Comparison of ENCODE assay signal across 11 cellular contexts in the genomic region with DNA sequence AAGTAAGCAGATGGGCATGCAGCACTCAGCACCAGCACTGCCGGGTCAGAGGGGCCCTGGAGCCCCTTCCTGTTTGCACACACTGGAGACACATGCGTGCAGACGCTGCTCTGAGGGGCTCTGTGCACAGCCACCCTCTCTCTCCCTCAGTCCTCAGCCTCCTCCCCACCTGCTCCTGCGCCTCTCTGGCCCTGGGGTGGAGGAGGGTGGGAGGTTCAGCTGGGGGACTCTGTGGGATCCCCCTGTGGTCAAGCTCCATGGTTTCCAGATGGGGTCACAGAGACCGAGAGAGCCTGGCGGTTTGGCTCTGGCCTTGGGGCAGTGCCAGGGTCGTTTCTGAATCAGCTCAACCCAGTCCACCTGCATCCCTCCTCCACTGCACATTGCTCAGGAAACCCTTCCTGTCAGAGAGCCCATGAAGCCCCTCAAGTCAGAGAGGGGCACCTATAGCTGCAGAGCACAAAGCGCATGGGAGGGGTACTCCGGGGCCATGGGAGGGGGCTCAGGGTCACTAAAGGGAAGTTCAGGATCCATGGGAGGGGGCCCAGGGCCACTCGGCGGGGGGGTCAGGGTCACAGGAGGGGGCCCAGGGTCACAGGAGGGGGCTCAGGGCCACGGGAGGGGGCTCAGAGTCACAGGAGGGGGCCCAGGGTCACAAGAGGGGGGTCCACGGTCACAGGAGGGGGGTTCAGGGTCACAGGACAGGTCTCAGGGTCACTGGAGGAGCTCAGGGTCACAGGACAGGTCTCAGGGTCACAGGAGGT.
"Had no signal": no experiment of that assay in that cellular context is flagged by ENCODE, and none has a peak within 500 bp of the region (broad histone marks: within the 10 kb centered on the region; RNA-seq: fewer than 3 reads in every experiment).

No MANE protein-coding gene starts in this region.

- H3K9me3 ChIP-seq: heart left ventricle, thyroid gland had no signal

- H3K4me3 Mint-ChIP-seq: activated CD4-positive, alpha-beta T cell treated with anti-CD3 and anti-CD28 coated beads, Interleukin-2, amount 10 ng/mL, durations not matched to agents 24 days and 14 days; activated naive CD4-positive, alpha-beta T cell treated with anti-CD3 and anti-CD28 coated beads, Interleukin-2, amount 50 U/mL, for 24 hours; natural killer cell had no signal

- H3K36me3 ChIP-seq: heart left ventricle, thyroid gland had no signal

- H3K27ac ChIP-seq: heart left ventricle, thyroid gland had no signal

- H3K4me3 ChIP-seq: heart left ventricle, thyroid gland had no signal

- H3K27ac Mint-ChIP-seq: activated CD4-positive, alpha-beta T cell treated with anti-CD3 and anti-CD28 coated beads, Interleukin-2, amount 10 ng/mL, durations not matched to agents 24 days and 14 days; activated naive CD4-positive, alpha-beta T cell treated with anti-CD3 and anti-CD28 coated beads, Interleukin-2, amount 50 U/mL, for 24 hours; natural killer cell had no signal

- H3K4me1 Mint-ChIP-seq: activated CD4-positive, alpha-beta T cell treated with anti-CD3 and anti-CD28 coated beads, Interleukin-2, amount 10 ng/mL, durations not matched to agents 24 days and 14 days; activated naive CD4-positive, alpha-beta T cell treated with anti-CD3 and anti-CD28 coated beads, Interleukin-2, amount 50 U/mL, for 24 hours had no signal

- H3K27me3 ChIP-seq: thyroid gland had no signal

- DNase-seq: activated CD4-positive, alpha-beta T cell treated with anti-CD3 and anti-CD28 coated beads, Interleukin-2, amount 10 ng/mL, durations not matched to agents 24 days and 14 days; central memory CD4-positive, alpha-beta T cell; cortex of kidney; effector CD8-positive, alpha-beta T cell; foreskin melanocyte; natural killer cell; T1000; thyroid gland had no signal

- ATAC-seq: heart left ventricle, left lobe of liver, natural killer cell had no signal

- H3K36me3 Mint-ChIP-seq: activated naive CD4-positive, alpha-beta T cell treated with anti-CD3 and anti-CD28 coated beads, Interleukin-2, amount 50 U/mL, for 24 hours; natural killer cell had no signal

- H3K9me3 Mint-ChIP-seq: activated naive CD4-positive, alpha-beta T cell treated with anti-CD3 and anti-CD28 coated beads, Interleukin-2, amount 50 U/mL, for 24 hours had no signal

- H3K27me3 Mint-ChIP-seq: activated CD4-positive, alpha-beta T cell treated with anti-CD3 and anti-CD28 coated beads, Interleukin-2, amount 10 ng/mL, durations not matched to agents 24 days and 14 days; activated naive CD4-positive, alpha-beta T cell treated with anti-CD3 and anti-CD28 coated beads, Interleukin-2, amount 50 U/mL, for 24 hours had no signal

- H3K4me1 ChIP-seq: heart left ventricle, thyroid gland had no signal
